ENCODE assay signal across 1 cellular context in genomic region chr1:66929999-66930822, GRCh38.
A peak's percentile ranks its signal among the peaks of the same experiment; 100 is the strongest.
TF ChIP-seq lines count a peak whose summit lies in the region.

No MANE protein-coding gene starts in this region.

TF ChIP-seq in K562, 482 proteins besides CTCF, POLR2A, EP300 and RAD21 (continued from another document and continues in another):
- TF ChIP-seq ZNF280B (CRISPR knock-in tag; IDR thresholded peaks at IDR 0.05) (no peak), SMARCC2 (IDR thresholded peaks at IDR 0.05; ENCODE audit: low read depth) (0 out of 2 replicates have a peak, but pooled peaks have one; percentile 4), HNRNPK (IDR thresholded peaks at IDR 0.05; ENCODE audit: low read depth, low read length, poor library complexity, severe bottlenecking) (peak; percentile 56), CXXC5 (CRISPR knock-in tag; IDR thresholded peaks at IDR 0.05) (peak; percentile 96), NEUROD1 (IDR thresholded peaks at IDR 0.05; ENCODE audit: borderline replicate concordance, low read depth, low read length, partially characterized antibody) (no peak), ZNF589 (CRISPR knock-in tag; IDR thresholded peaks at IDR 0.05; ENCODE audit: low read depth) (peak; percentile 97), SP1 (CRISPR knock-in tag; IDR thresholded peaks at IDR 0.05) (peak; percentile 63; the same call in 1 of the 2 replicates), THRB (CRISPR knock-in tag; conservative IDR thresholded peaks at IDR 0.05) (peak; percentile 83; the same call in 1 of the 2 replicates), CREM (IDR thresholded peaks at IDR 0.05; ENCODE audit: low read depth) (peak; percentile 53; the same call in 1 of the 2 replicates), ZNF584 (CRISPR knock-in tag; IDR thresholded peaks at IDR 0.05; ENCODE audit: low read depth) (peak; percentile 96), BDP1 (IDR thresholded peaks at IDR 0.05; ENCODE audit: insufficient read depth, insufficient read length) (no peak), RBM39 (optimal IDR thresholded peaks at IDR 0.05; ENCODE audit: low read depth, low read length) (no peak), ZNF407 (IDR thresholded peaks at IDR 0.05; ENCODE audit: low read depth) (no peak), ZFP36 (IDR thresholded peaks at IDR 0.05; ENCODE audit: low read depth, low read length, partially characterized antibody) (no peak), CEBPG (CRISPR knock-in tag; IDR thresholded peaks at IDR 0.05) (peak; percentile 74), CEBPG (tag; conservative IDR thresholded peaks at IDR 0.05 in 1 of 2, IDR thresholded peaks at IDR 0.05 in 1 of 2) (peak; percentile 65; a peak in 3 of 4 replicates), BRD9 (IDR thresholded peaks at IDR 0.05; ENCODE audit: low read depth, partially characterized antibody) (no peak), MAX (CRISPR knock-in tag; IDR thresholded peaks at IDR 0.05) (no peak), TAF9B (IDR thresholded peaks at IDR 0.05; ENCODE audit: partially characterized antibody) (peak; percentile 46), ZBTB40 (IDR thresholded peaks at IDR 0.05) (no peak), ZBTB40 (CRISPR knock-in tag; IDR thresholded peaks at IDR 0.05) (no peak), ARNT (IDR thresholded peaks at IDR 0.05) (no peak), LEF1 (IDR thresholded peaks at IDR 0.05) (0 out of 2 replicates have a peak, but pooled peaks have one; percentile 19), ATF4 (CRISPR knock-in tag; IDR thresholded peaks at IDR 0.05) (no peak), POLR2H (tag; IDR thresholded peaks at IDR 0.05; ENCODE audit: low read depth) (peak; percentile 60; the same call in 1 of the 2 replicates), ZNF280A (IDR thresholded peaks at IDR 0.05; ENCODE audit: low read depth, partially characterized antibody) (no peak), CCAR2 (IDR thresholded peaks at IDR 0.05; ENCODE audit: low read depth, low read length) (no peak), ATF1 (CRISPR knock-in tag; IDR thresholded peaks at IDR 0.05) (no peak), ATF1 (tag; IDR thresholded peaks at IDR 0.05) (peak; percentile 66), L3MBTL2 (IDR thresholded peaks at IDR 0.05) (no peak; the same call in 1 of the 2 replicates), PRMT5 (CRISPR knock-in tag; IDR thresholded peaks at IDR 0.05) (no peak), USF1 (CRISPR knock-in tag; IDR thresholded peaks at IDR 0.05) (no peak)
